8 cellular contexts compared by ENCODE assay signal in genomic region chr2:174688079-174688478, GRCh38.
DNase-seq lines count a peak whose midpoint lies in the region; ATAC-seq and TF ChIP-seq lines count a peak whose summit lies in the region.

No MANE protein-coding gene starts in this region.

- TF ChIP-seq CTCF in IMR-90 (conservative IDR thresholded peaks at IDR 0.05; ENCODE audit: low read depth, low read length) (peak; percentile 61), lung (IDR thresholded peaks at IDR 0.05; ENCODE audit: control extremely low read depth, extremely low read depth) (peak; percentile 8)

- peaks cover 32% of the 10 kb centered on the region for H3K4me1 Mint-ChIP-seq in activated naive CD8-positive, alpha-beta T cell treated with anti-CD3 and anti-CD28 coated beads, Interleukin-2, amount 50 U/mL, for 24 hours

- H3K27me3 Mint-ChIP-seq in activated naive CD8-positive, alpha-beta T cell treated with anti-CD3 and anti-CD28 coated beads, Interleukin-2, amount 50 U/mL, for 24 hours = peaks cover 2% of the 10 kb centered on the region

- H3K4me3 Mint-ChIP-seq in activated naive CD8-positive, alpha-beta T cell treated with anti-CD3 and anti-CD28 coated beads, Interleukin-2, amount 50 U/mL, for 24 hours = no peak overlapping the region

- H3K4me1 ChIP-seq in IMR-90 (ENCODE audit: control insufficient read depth, insufficient read depth, low read length) = peaks cover 2% of the 10 kb centered on the region; the same call in 1 of the 2 replicates
- H3K4me1 ChIP-seq in lung (ENCODE audit: control insufficient read depth in 2 of 2, insufficient read depth in 2 of 2, low read length in 2 of 2) = no peaks in the 10 kb centered on the region

- no peak overlapping the region for H2BK5ac ChIP-seq in IMR-90 (ENCODE audit: low read depth, low read length, poor library complexity, severe bottlenecking)

- H3K4me3 ChIP-seq in IMR-90 (ENCODE audit: insufficient read depth, low read depth, low read length) = no peak overlapping the region
- no peak overlapping the region for H3K4me3 ChIP-seq in lung

- CTCF ChIA-PET in IMR-90 (lab: Yijun Ruan, JAX) = interaction anchor here (0.5 to 4.6 kb wide), 11 partner anchors 9 to 1318 kb away, joined by 3 to 25 read pairs (median 3); no protein-coding TSS in a partner anchor

- no peak overlapping the region for H4K8ac ChIP-seq in IMR-90 (ENCODE audit: low read depth in 2 of 2, low read length in 2 of 2)

- H3K9me3 ChIP-seq in IMR-90 (ENCODE audit: control insufficient read depth, insufficient read depth, low read length) (no peaks in the 10 kb centered on the region), lung (ENCODE audit: control insufficient read depth in 2 of 2, insufficient read depth in 1 of 2, low read length in 1 of 2) (peaks cover 0 to 7% of the 10 kb centered on the region in 2 donors)

- dilution Hi-C loops in IMR-90 (cut with HindIII; ENCODE audit: low sequenced_read_pairs, unreplicated experiment) = no loop called here

- intact Hi-C loops in IMR-90 (cut with micrococcal nuclease) = loop anchor here (1.0 kb wide), 2 partner anchors 110 to 226 kb away; no protein-coding TSS in a partner anchor

- no peak overlapping the region for H2BK15ac ChIP-seq in IMR-90 (ENCODE audit: low read depth, low read length)

- no peaks in the 10 kb centered on the region for H3K79me1 ChIP-seq in IMR-90 (ENCODE audit: low read depth in 1 of 2, low read length in 2 of 2)

- in situ Hi-C loops in IMR-90 (cut with MboI; ENCODE audit: low sequenced_read_pairs) = no loop called here

- ATAC-seq in IMR-90 (ENCODE audit: low read depth) = peak; percentile 65
- peak; percentile 40 for ATAC-seq in activated naive CD8-positive, alpha-beta T cell treated with anti-CD3 and anti-CD28 coated beads, Interleukin-2, amount 50 U/mL, for 24 hours
- no peak for ATAC-seq in lung (ENCODE audit: insufficient read depth, low FRiP score)
- ATAC-seq in HG03159 (IDR thresholded peaks at IDR 0.05; ENCODE audit: unreplicated experiment) = no peak
- no peak for ATAC-seq in HG03097 (IDR thresholded peaks at IDR 0.05; ENCODE audit: low FRiP score, unreplicated experiment)
- ATAC-seq in GM21515 (IDR thresholded peaks at IDR 0.05; ENCODE audit: unreplicated experiment) = no peak

- H3K9me1 ChIP-seq in IMR-90 (ENCODE audit: insufficient read depth, low read length) = no peaks in the 10 kb centered on the region; the same call in 1 of the 2 replicates

- H3K4ac ChIP-seq in IMR-90 (ENCODE audit: low read depth, low read length) = no peak overlapping the region

- no peaks in the 10 kb centered on the region for H4K20me1 ChIP-seq in IMR-90 (ENCODE audit: insufficient read depth, low read length)

- no peak overlapping the region for H3K56ac ChIP-seq in IMR-90 (ENCODE audit: extremely low read depth, insufficient read depth, low read length)

- POLR2A ChIA-PET in IMR-90 (lab: Charles Lee; ENCODE audit: unreplicated experiment) = no interaction called here

- H3K36me3 ChIP-seq in IMR-90 (ENCODE audit: control insufficient read depth, insufficient read depth, low read length) (no peaks in the 10 kb centered on the region), lung (ENCODE audit: control insufficient read depth in 2 of 2, insufficient read depth in 2 of 2, low read length in 2 of 2) (no peaks in the 10 kb centered on the region)

- H2AK5ac ChIP-seq in IMR-90 (ENCODE audit: low read depth, low read length) = no peak overlapping the region

- BruUV-seq in IMR-90 (replicated peaks; lab: Mats Ljungman, UMichigan) = no TSS peak

- H3K9me3 Mint-ChIP-seq in activated naive CD8-positive, alpha-beta T cell treated with anti-CD3 and anti-CD28 coated beads, Interleukin-2, amount 50 U/mL, for 24 hours = no peaks in the 10 kb centered on the region

- H2BK20ac ChIP-seq in IMR-90 (ENCODE audit: low read depth, low read length) = no peak overlapping the region

- H3K27ac ChIP-seq in IMR-90 (ENCODE audit: insufficient read depth, low read length) (no peak overlapping the region), lung (ENCODE audit: low read depth in 1 of 2, low read length in 1 of 2) (no peak overlapping the region)

- no peak overlapping the region for H2AK9ac ChIP-seq in IMR-90 (replicated peaks; ENCODE audit: low read depth, low read length, poor library complexity)

- no peak overlapping the region for H3K9ac ChIP-seq in IMR-90 (ENCODE audit: low read depth, low read length)

- H2BK120ac ChIP-seq in IMR-90 (ENCODE audit: low read depth, low read length) = no peak overlapping the region

- H4K91ac ChIP-seq in IMR-90 (ENCODE audit: insufficient read depth, low read depth, low read length) = no peak overlapping the region

- H4K5ac ChIP-seq in IMR-90 (ENCODE audit: low read depth, low read length) = no peak overlapping the region

- no peaks in the 10 kb centered on the region for H3K36me3 Mint-ChIP-seq in activated naive CD8-positive, alpha-beta T cell treated with anti-CD3 and anti-CD28 coated beads, Interleukin-2, amount 50 U/mL, for 24 hours (ENCODE audit: low read depth)

- no peak for TF ChIP-seq POLR2A in IMR-90 (IDR thresholded peaks at IDR 0.05; ENCODE audit: low read depth, low read length)

- peak; percentile 58 for TF ChIP-seq RAD21 in IMR-90 (IDR thresholded peaks at IDR 0.05; ENCODE audit: low read length)

- H3K23ac ChIP-seq in IMR-90 (ENCODE audit: low read depth, low read length) = no peak overlapping the region

- no peak overlapping the region for H3K18ac ChIP-seq in IMR-90 (ENCODE audit: low read depth, low read length)

- peak; percentile 71 for DNase-seq in ELR (ENCODE audit: low read depth)
- DNase-seq in IMR-90 = peak; percentile 61
- DNase-seq in activated naive CD8-positive, alpha-beta T cell treated with anti-CD3 and anti-CD28 coated beads, Interleukin-2, amount 50 U/mL, for 24 hours = no peak
- no peak for DNase-seq in lung (ENCODE audit: low spot score)
- DNase-seq in AG20443 (ENCODE audit: low spot score) = no peak

- no peak overlapping the region for H3K4me2 ChIP-seq in IMR-90 (ENCODE audit: low read depth, low read length)

- H3K14ac ChIP-seq in IMR-90 (replicated peaks; ENCODE audit: low read depth, low read length) = no peak overlapping the region

- no CpG with 5 or more reads among the region's 2 CpGs for WGBS in IMR-90 (ENCODE audit: extremely low coverage in 2 of 2, insufficient read length in 1 of 2), 2 experiments
- WGBS in lung, 2 donors = 42 to 46% methylated on average over 2 of the region's 2 CpGs

- H2AFZ ChIP-seq in IMR-90 (replicated peaks; ENCODE audit: low read length, poor library complexity) = no peak overlapping the region

- H3K27me3 ChIP-seq in IMR-90 (ENCODE audit: control insufficient read depth, insufficient read depth, low read length) (peaks cover 13% of the 10 kb centered on the region), lung (ENCODE audit: control insufficient read depth, insufficient read depth) (peaks cover 2% of the 10 kb centered on the region)

- H3K27ac Mint-ChIP-seq in activated naive CD8-positive, alpha-beta T cell treated with anti-CD3 and anti-CD28 coated beads, Interleukin-2, amount 50 U/mL, for 24 hours = no peak overlapping the region

TF ChIP-seq in IMR-90, 13 proteins besides CTCF, POLR2A, EP300 and RAD21:
- no peak for TF ChIP-seq CHD1 (IDR thresholded peaks at IDR 0.05; ENCODE audit: low read depth, low read length)
- TF ChIP-seq CEBPB (IDR thresholded peaks at IDR 0.05; ENCODE audit: low read depth, low read length) = no peak
- TF ChIP-seq MAZ (IDR thresholded peaks at IDR 0.05; ENCODE audit: borderline replicate concordance, low read depth, low read length) = no peak
- TF ChIP-seq SMC3 (IDR thresholded peaks at IDR 0.05; ENCODE audit: low read depth, low read length) = peak; percentile 71
- TF ChIP-seq, protein P1, sequence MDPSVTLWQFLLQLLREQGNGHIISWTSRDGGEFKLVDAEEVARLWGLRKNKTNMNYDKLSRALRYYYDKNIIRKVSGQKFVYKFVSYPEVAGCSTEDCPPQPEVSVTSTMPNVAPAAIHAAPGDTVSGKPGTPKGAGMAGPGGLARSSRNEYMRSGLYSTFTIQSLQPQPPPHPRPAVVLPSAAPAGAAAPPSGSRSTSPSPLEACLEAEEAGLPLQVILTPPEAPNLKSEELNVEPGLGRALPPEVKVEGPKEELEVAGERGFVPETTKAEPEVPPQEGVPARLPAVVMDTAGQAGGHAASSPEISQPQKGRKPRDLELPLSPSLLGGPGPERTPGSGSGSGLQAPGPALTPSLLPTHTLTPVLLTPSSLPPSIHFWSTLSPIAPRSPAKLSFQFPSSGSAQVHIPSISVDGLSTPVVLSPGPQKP (IDR thresholded peaks at IDR 0.05; ENCODE audit: borderline replicate concordance, low read depth, low read length) = no peak
- TF ChIP-seq RCOR1 (IDR thresholded peaks at IDR 0.05; ENCODE audit: insufficient replicate concordance, low read length) = no peak
- TF ChIP-seq RFX5 (IDR thresholded peaks at IDR 0.05; ENCODE audit: low read depth, low read length) = no peak

Comparison
In these comparisons a context has a peak if more than half of its experiments do, and no peak if none do; other contexts are left out.
1. DNase-seq: peak in ELR (single experiment) and IMR-90 (single experiment); none in activated naive CD8-positive, alpha-beta T cell treated with anti-CD3 and anti-CD28 coated beads, Interleukin-2, amount 50 U/mL, for 24 hours (single experiment), lung (single experiment) and AG20443 (single experiment).
2. ATAC-seq: peak in IMR-90 (single experiment) and activated naive CD8-positive, alpha-beta T cell treated with anti-CD3 and anti-CD28 coated beads, Interleukin-2, amount 50 U/mL, for 24 hours (single experiment); none in lung (single experiment), HG03159 (single experiment), HG03097 (single experiment) and GM21515 (single experiment).